In genomic region chr20:44711237-44711636, GRCh38 we compare ENCODE assay signal across 11 cellular contexts. TPM values are rescaled to one million over a fixed set of nuclear protein-coding genes. Genes with fewer than 3 reads are reported as not detected.
"Had no signal": no experiment of that assay in that cellular context is flagged by ENCODE, and none has a peak within 500 bp of the region (broad histone marks: within the 10 kb centered on the region; RNA-seq: fewer than 3 reads in every experiment).

No MANE protein-coding gene starts in this region.

- H3K9me3 ChIP-seq: left lung, SK-N-SH, stomach had no signal

- H3K27me3 ChIP-seq: left lung, stomach had no signal

- H3K27ac ChIP-seq: epithelial cell of prostate, left lung, stomach had no signal

- H3K36me3 ChIP-seq: left lung, stomach had no signal

- H3K4me3 ChIP-seq: left lung, stomach had no signal

- DNase-seq: activated CD4-positive, alpha-beta T cell treated with anti-CD3 and anti-CD28 coated beads, Interleukin-2, amount 10 ng/mL, durations not matched to agents 24 days and 14 days; activated CD8-positive, alpha-beta memory T cell treated with anti-CD3 and anti-CD28 coated beads for 24 hours; effector memory CD8-positive, alpha-beta T cell; left lung; nephron progenitor cell; SK-N-SH; stomach had no signal

- ATAC-seq: activated T-helper 17 cell treated with anti-CD3 and anti-CD28 coated beads, Interleukin-2, amount 50 U/mL, for 72 hours; effector memory CD8-positive, alpha-beta T cell; left lung had no signal

RNA-seq across cellular contexts. Expression of gene CCN5, which starts 3.9 kb away (rescaled TPM):
- total RNA-seq: activated CD4-positive, alpha-beta T cell treated with anti-CD3 and anti-CD28 coated beads, Interleukin-2, amount 10 ng/mL, durations not matched to agents 24 days and 14 days; activated T-helper 17 cell treated with anti-CD3 and anti-CD28 coated beads, Interleukin-2, amount 50 U/mL, for 72 hours; glomerular endothelial cell; skeletal muscle tissue had no signal
